26 cellular contexts compared by ENCODE assay signal in genomic region chr5:58938568-58939424, GRCh38.
"Had no signal": no experiment of that assay in that cellular context is flagged by ENCODE, and none has a peak within 500 bp of the region (broad histone marks: within the 10 kb centered on the region; RNA-seq: fewer than 3 reads in every experiment).

No MANE protein-coding gene starts in this region.

- FAIRE-seq: islet of Langerhans had no signal

- H2AFZ ChIP-seq: parathyroid adenoma had no signal

- H3K4me3 Mint-ChIP-seq: activated CD8-positive, alpha-beta T cell treated with anti-CD3 and anti-CD28 coated beads, Interleukin-2, amount 10 ng/mL, durations not matched to agents 7 days and 5 days; activated naive CD8-positive, alpha-beta T cell; dendritic cell treated with granulocyte-macrophage colony-stimulating factor and Interleukin-4, amounts not matched to agents 40 ng/mL and 50 ng/mL, for 4 days; mesothelial cell of epicardium; nephron; stimulated activated naive CD8-positive, alpha-beta T cell treated with anti-CD3 and anti-CD28 coated beads, Interleukin-15, Interleukin-2, amounts not matched to agents 100 ng/mL and 50 ng/mL, for 24 hours; T-helper 17 cell had no signal

- H3K36me3 Mint-ChIP-seq: activated naive CD8-positive, alpha-beta T cell; mesothelial cell of epicardium had no signal

- H3K27me3 Mint-ChIP-seq: activated naive CD8-positive, alpha-beta T cell; dendritic cell treated with granulocyte-macrophage colony-stimulating factor and Interleukin-4, amounts not matched to agents 40 ng/mL and 50 ng/mL, for 4 days; T-helper 17 cell had no signal

- H3K27me3 ChIP-seq: adrenal gland, ascending aorta, brain microvascular endothelial cell, tibial artery had no signal

- H3K9me3 Mint-ChIP-seq: activated T-helper 2 cell treated with anti-CD3 and anti-CD28 coated beads, Interferon-gamma antibody, Interleukin-2, Interleukin-4, amounts not matched to agents 10 μg/mL and 5 μg/mL and 100 μg/mL, durations not matched to agents 14 hours and 24 hours and 36 hours; stimulated activated naive CD8-positive, alpha-beta T cell treated with anti-CD3 and anti-CD28 coated beads, Interleukin-15, Interleukin-2, amounts not matched to agents 100 ng/mL and 50 ng/mL, for 24 hours had no signal

- H3K9me3 ChIP-seq: adrenal gland, ascending aorta, tibial artery had no signal

- H3K4me1 ChIP-seq: adrenal gland, ascending aorta, parathyroid adenoma had no signal

- H3K4me3 ChIP-seq: adrenal gland, ascending aorta, tibial artery had no signal

- ATAC-seq: activated CD8-positive, alpha-beta T cell treated with anti-CD3 and anti-CD28 coated beads, Interleukin-2, amount 10 ng/mL, durations not matched to agents 7 days and 5 days; left ventricle myocardium superior; right cardiac atrium; T-helper 17 cell had no signal

- H3K4me1 Mint-ChIP-seq: mesothelial cell of epicardium had no signal

- H3K36me3 ChIP-seq: adrenal gland, ascending aorta, brain microvascular endothelial cell, tibial artery had no signal

- H3K27ac ChIP-seq: adrenal gland, ascending aorta, brain microvascular endothelial cell, parathyroid adenoma, tibial artery had no signal

- DNase-seq: activated CD4-positive, alpha-beta T cell treated with anti-CD3 and anti-CD28 coated beads for 48 hours; activated CD4-positive, CD25-positive, alpha-beta regulatory T cell; activated CD8-positive, alpha-beta T cell treated with anti-CD3 and anti-CD28 coated beads, Interleukin-2, amount 10 ng/mL, durations not matched to agents 7 days and 5 days; activated naive CD4-positive, alpha-beta T cell; adrenal gland; brain microvascular endothelial cell; caudate nucleus; effector CD4-positive, alpha-beta T cell; erythroblast; foreskin melanocyte; hippocampal formation; left ventricle myocardium superior; mammary epithelial cell; right cardiac atrium; stimulated activated CD4-positive, alpha-beta T cell treated with anti-CD3 and anti-CD28 coated beads, Interleukin-4, amount 100 ng/mL, for 24 hours; T-helper 17 cell; tibial artery had no signal

- H3K27ac Mint-ChIP-seq: activated CD8-positive, alpha-beta T cell treated with anti-CD3 and anti-CD28 coated beads, Interleukin-2, amount 10 ng/mL, durations not matched to agents 7 days and 5 days; activated naive CD8-positive, alpha-beta T cell; activated T-helper 2 cell treated with anti-CD3 and anti-CD28 coated beads, Interferon-gamma antibody, Interleukin-2, Interleukin-4, amounts not matched to agents 10 μg/mL and 5 μg/mL and 100 μg/mL, durations not matched to agents 14 hours and 24 hours and 36 hours; dendritic cell treated with granulocyte-macrophage colony-stimulating factor and Interleukin-4, amounts not matched to agents 40 ng/mL and 50 ng/mL, for 4 days; mesothelial cell of epicardium; nephron; stimulated activated naive CD8-positive, alpha-beta T cell treated with anti-CD3 and anti-CD28 coated beads, Interleukin-15, Interleukin-2, amounts not matched to agents 100 ng/mL and 50 ng/mL, for 24 hours; T-helper 17 cell had no signal

- H3K79me2 ChIP-seq: parathyroid adenoma had no signal

- H3K9ac ChIP-seq: parathyroid adenoma had no signal
